24 cellular contexts compared by ENCODE assay signal in genomic region chr7:91800389-91800788, GRCh38.
"Had no signal": no experiment of that assay in that cellular context is flagged by ENCODE, and none has a peak within 500 bp of the region (broad histone marks: within the 10 kb centered on the region; RNA-seq: fewer than 3 reads in every experiment).

No MANE protein-coding gene starts in this region.

- H3K36me3 Mint-ChIP-seq: activated CD4-positive, alpha-beta memory T cell treated with anti-CD3 and anti-CD28 coated beads for 36 hours; activated naive CD4-positive, alpha-beta T cell treated with anti-CD3 and anti-CD28 coated beads, Interleukin-2, amount 10 ng/mL, durations not matched to agents 7 days and 5 days; brain; naive thymus-derived CD4-positive, alpha-beta T cell; neural progenitor cell had no signal

- DNase-seq: activated CD4-positive, alpha-beta memory T cell treated with anti-CD3 and anti-CD28 coated beads for 36 hours; activated CD4-positive, alpha-beta T cell treated with anti-CD3 and anti-CD28 coated beads for 4 hours; activated CD4-positive, CD25-positive, alpha-beta regulatory T cell; activated effector memory CD4-positive, alpha-beta T cell treated with anti-CD3 and anti-CD28 coated beads, Interleukin-2, amount 50 U/mL, for 16 hours; activated naive CD4-positive, alpha-beta T cell treated with anti-CD3 and anti-CD28 coated beads, Interleukin-2, amount 10 ng/mL, durations not matched to agents 7 days and 5 days; activated T-cell treated with anti-CD3 and anti-CD28 coated beads, Interleukin-2, amount 50 U/mL, for 72 hours; anterior cingulate cortex; caudate nucleus; effector memory CD8-positive, alpha-beta T cell; foreskin melanocyte; glutamatergic neuron; hypothalamus; left colon; naive thymus-derived CD4-positive, alpha-beta T cell; stimulated activated CD4-positive, alpha-beta T cell treated with anti-CD3 and anti-CD28 coated beads, Interleukin-4, amount 100 ng/mL, for 1 hour; stimulated activated naive CD8-positive, alpha-beta T cell treated with anti-CD3 and anti-CD28 coated beads, Interleukin-15, Interleukin-2, amounts not matched to agents 100 U/mL and 50 U/mL, for 24 hours; substantia nigra; T1000; thyroid gland had no signal

- H3K4me3 Mint-ChIP-seq: activated CD4-positive, alpha-beta memory T cell treated with anti-CD3 and anti-CD28 coated beads for 36 hours; activated naive CD4-positive, alpha-beta T cell treated with anti-CD3 and anti-CD28 coated beads, Interleukin-2, amount 10 ng/mL, durations not matched to agents 7 days and 5 days; activated T-cell treated with anti-CD3 and anti-CD28 coated beads, Interleukin-2, amount 50 U/mL, for 72 hours; brain; effector memory CD8-positive, alpha-beta T cell; naive thymus-derived CD4-positive, alpha-beta T cell; neural progenitor cell; T-helper 1 cell treated with Interleukin-12 subunit alpha and Interleukin-12 subunit beta and Interleukin-4 antibody, amounts not matched to agents 30 μg/mL and 1 μg/mL, for 36 hours had no signal

- H3K4me2 ChIP-seq: neural progenitor cell had no signal

- H3K36me3 ChIP-seq: neural progenitor cell, thyroid gland had no signal

- H2AFZ ChIP-seq: neural progenitor cell had no signal

- H3K9me3 Mint-ChIP-seq: activated CD4-positive, alpha-beta memory T cell treated with anti-CD3 and anti-CD28 coated beads for 36 hours; activated naive CD4-positive, alpha-beta T cell treated with anti-CD3 and anti-CD28 coated beads, Interleukin-2, amount 10 ng/mL, durations not matched to agents 7 days and 5 days; activated T-cell treated with anti-CD3 and anti-CD28 coated beads, Interleukin-2, amount 50 U/mL, for 72 hours; effector memory CD8-positive, alpha-beta T cell; naive thymus-derived CD4-positive, alpha-beta T cell; neural progenitor cell; T-helper 1 cell treated with Interleukin-12 subunit alpha and Interleukin-12 subunit beta and Interleukin-4 antibody, amounts not matched to agents 30 μg/mL and 1 μg/mL, for 36 hours had no signal

- ATAC-seq: activated T-cell treated with anti-CD3 and anti-CD28 coated beads, Interleukin-2, amount 50 U/mL, for 72 hours; effector memory CD8-positive, alpha-beta T cell; esophagus mucosa; left colon; naive thymus-derived CD4-positive, alpha-beta T cell had no signal

- H3K27me3 Mint-ChIP-seq: activated CD4-positive, alpha-beta memory T cell treated with anti-CD3 and anti-CD28 coated beads for 36 hours; activated naive CD4-positive, alpha-beta T cell treated with anti-CD3 and anti-CD28 coated beads, Interleukin-2, amount 10 ng/mL, durations not matched to agents 7 days and 5 days; brain; effector memory CD8-positive, alpha-beta T cell; naive thymus-derived CD4-positive, alpha-beta T cell had no signal

- H3K9ac ChIP-seq: neural progenitor cell had no signal

- H3K27ac Mint-ChIP-seq: activated CD4-positive, alpha-beta memory T cell treated with anti-CD3 and anti-CD28 coated beads for 36 hours; activated naive CD4-positive, alpha-beta T cell treated with anti-CD3 and anti-CD28 coated beads, Interleukin-2, amount 10 ng/mL, durations not matched to agents 7 days and 5 days; activated T-cell treated with anti-CD3 and anti-CD28 coated beads, Interleukin-2, amount 50 U/mL, for 72 hours; brain; effector memory CD8-positive, alpha-beta T cell; naive thymus-derived CD4-positive, alpha-beta T cell; neural progenitor cell; T-helper 1 cell treated with Interleukin-12 subunit alpha and Interleukin-12 subunit beta and Interleukin-4 antibody, amounts not matched to agents 30 μg/mL and 1 μg/mL, for 36 hours had no signal

- H3K4me1 ChIP-seq: neural progenitor cell, thyroid gland had no signal

- H3K4me3 ChIP-seq: lung, neural progenitor cell, thyroid gland had no signal

- H3K9me3 ChIP-seq: thyroid gland had no signal

- H3K27me3 ChIP-seq: thyroid gland had no signal

- H3K4me1 Mint-ChIP-seq: activated naive CD4-positive, alpha-beta T cell treated with anti-CD3 and anti-CD28 coated beads, Interleukin-2, amount 10 ng/mL, durations not matched to agents 7 days and 5 days; brain; naive thymus-derived CD4-positive, alpha-beta T cell; neural progenitor cell had no signal

- H3K27ac ChIP-seq: neural progenitor cell, thyroid gland had no signal
